ENCODE assay signal across 8 cellular contexts in the genomic region with DNA sequence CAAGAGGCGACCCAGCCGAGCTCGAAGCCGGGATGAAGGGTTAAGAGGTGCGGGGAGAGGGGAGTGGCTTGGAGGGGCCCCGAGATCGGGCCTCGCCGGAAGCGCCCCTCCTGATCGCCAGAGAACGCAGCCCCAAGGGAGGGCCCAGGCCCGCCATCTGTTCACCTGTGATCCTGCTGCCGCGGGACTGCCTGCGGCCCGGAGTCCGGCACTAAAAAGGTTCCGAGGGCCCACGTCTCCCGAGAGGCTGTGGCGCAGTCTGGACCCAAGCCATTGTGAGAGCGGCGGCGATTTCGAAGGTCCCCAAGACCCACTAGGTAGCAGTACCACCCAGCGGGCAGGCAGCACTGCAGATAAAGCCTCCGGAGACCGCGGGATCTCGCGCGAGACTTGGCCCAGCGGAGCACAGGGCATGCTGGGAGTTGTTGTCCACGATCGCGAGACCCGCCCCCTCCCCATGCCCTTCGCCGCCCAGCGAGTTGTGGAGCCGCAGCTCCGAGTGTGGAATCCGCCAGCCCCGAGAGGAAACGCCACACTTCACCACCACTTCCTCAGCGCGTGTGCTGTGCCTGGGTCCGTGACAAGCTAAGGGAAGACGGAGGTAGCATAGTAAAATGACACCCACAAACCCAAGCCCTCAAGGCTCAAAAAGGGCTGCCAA. TPM values are rescaled to one million over a fixed set of nuclear protein-coding genes. Genes with fewer than 3 reads are reported as not detected.
DNase-seq lines count a peak whose midpoint lies in the region; ATAC-seq, FAIRE-seq and TF ChIP-seq lines count a peak whose summit lies in the region.

A gene with protein sequence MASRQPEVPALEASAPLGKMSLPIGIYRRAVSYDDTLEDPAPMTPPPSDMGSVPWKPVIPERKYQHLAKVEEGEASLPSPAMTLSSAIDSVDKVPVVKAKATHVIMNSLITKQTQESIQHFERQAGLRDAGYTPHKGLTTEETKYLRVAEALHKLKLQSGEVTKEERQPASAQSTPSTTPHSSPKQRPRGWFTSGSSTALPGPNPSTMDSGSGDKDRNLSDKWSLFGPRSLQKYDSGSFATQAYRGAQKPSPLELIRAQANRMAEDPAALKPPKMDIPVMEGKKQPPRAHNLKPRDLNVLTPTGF (minus strand): TSS at position 328 of the 661 bp plus-strand sequence. CDS start 2,256 bp downstream, outside the sequence.

- H3K27me3 ChIP-seq in heart left ventricle (no peaks in the 10 kb centered on the region), upper lobe of left lung (peaks cover 0 to 6% (median 0%) of the 10 kb centered on the region in 4 donors)

- peak in 1 of 4 donors; percentile 2 for TF ChIP-seq EP300 in upper lobe of left lung (IDR thresholded peaks at IDR 0.05)

- ATAC-seq in HG02840 (IDR thresholded peaks at IDR 0.05; ENCODE audit: low FRiP score, unreplicated experiment) (peak; percentile 82), heart left ventricle (peak; percentile 96 to 99 (median 97)), upper lobe of left lung (ENCODE audit: low FRiP score in 2 of 2) (peak; percentile 97 to 98)

- H3K36me3 ChIP-seq in heart left ventricle (peaks cover 0 to 29% (median 22%) of the 10 kb centered on the region in 9 donors), upper lobe of left lung (peaks cover 0 to 24% (median 10%) of the 10 kb centered on the region in 4 donors)

- H3K4me3 ChIP-seq in heart left ventricle (peak within 1 kb of the TSS; percentile 57 to 100 (median 87)), upper lobe of left lung (peak within 1 kb of the TSS; percentile 85 to 98 (median 96))

- peak in 6 of 12 donors; percentile 9 to 48 (median 36) for TF ChIP-seq CTCF in heart left ventricle (IDR thresholded peaks at IDR 0.05)
- TF ChIP-seq CTCF in upper lobe of left lung (IDR thresholded peaks at IDR 0.05), result peak in 4 of 6 experiments; percentile 11 to 47 (median 20)

- H3K4me1 ChIP-seq in heart left ventricle (peaks cover 0 to 40% (median 21%) of the 10 kb centered on the region in 12 donors), upper lobe of left lung (peaks cover 21 to 44% (median 28%) of the 10 kb centered on the region in 4 donors)

- no peaks in the 10 kb centered on the region for H3K9me3 ChIP-seq in heart left ventricle
- H3K9me3 ChIP-seq in upper lobe of left lung, result no peaks in the 10 kb centered on the region

- peak; percentile 81 for DNase-seq in GM12891 (ENCODE audit: insufficient read length, low spot score)
- DNase-seq in NCI-H1436 (lab: John Stamatoyannopoulos, UW), result peak; percentile 56
- peak; percentile 93 for DNase-seq in T follicular helper cell (ENCODE audit: low read depth)
- peak; percentile 95 to 98 (median 97) for DNase-seq in heart left ventricle
- peak; percentile 91 to 99 (median 96) for DNase-seq in posterior cingulate gyrus
- DNase-seq in upper lobe of left lung, result peak; percentile 97

- intact Hi-C loops in heart left ventricle (cut with DNase I), result loop anchor here in 6 of 10 donors (1.0 to 10.0 kb wide), 9 partner anchors 27 to 283 kb away; partner anchors contain the start of genes CLTB (in 2 of the 6), HIGD2A (in 2 of the 6), NOP16 (in 2 of the 6) and FAF2 (in 1 of the 6)
- intact Hi-C loops in posterior cingulate gyrus (cut with DNase I), result loop anchor here (1.0 kb wide), 1 partner anchor 28 kb away; no protein-coding TSS in a partner anchor

- H3K27ac ChIP-seq in adipose tissue (ENCODE audit: low read depth, low read length) (no peak within 1 kb of the TSS), heart left ventricle (peak within 1 kb of the TSS; percentile 28 to 91 (median 85)), upper lobe of left lung (peak within 1 kb of the TSS; percentile 62 to 90 (median 85))

- TF ChIP-seq POLR2A in GM12891 (IDR thresholded peaks at IDR 0.05; ENCODE audit: low read depth, low read length), result peak; percentile 98
- TF ChIP-seq POLR2A in heart left ventricle (IDR thresholded peaks at IDR 0.05), result peak; percentile 31 to 95
- peak in 3 of 4 donors; percentile 39 to 97 (median 90) for TF ChIP-seq POLR2A in upper lobe of left lung (IDR thresholded peaks at IDR 0.05)

- 0 to 1% (median 0%) methylated on average over 50 of the region's 50 CpGs for WGBS in adipose tissue, 3 donors
- WGBS in heart left ventricle, 4 donors, result 0 to 1% (median 0%) methylated on average over 36 to 50 of the region's 50 CpGs
- 0 to 2% methylated on average over 13 to 33 of the region's 50 CpGs for WGBS in upper lobe of left lung, 2 donors

- FAIRE-seq in GM12891 (lab: Jason Lieb, UNC), result peak; percentile 91

TF ChIP-seq in GM12891, 5 proteins besides CTCF, POLR2A, EP300 and RAD21:
- TF ChIP-seq POLR2AphosphoS5 (IDR thresholded peaks at IDR 0.05; ENCODE audit: low read depth, low read length), result peak; percentile 96
- no peak for TF ChIP-seq PAX5 (IDR thresholded peaks at IDR 0.05; ENCODE audit: insufficient read depth, low read length, severe bottlenecking)
- peak; percentile 84 for TF ChIP-seq TAF1 (IDR thresholded peaks at IDR 0.05; ENCODE audit: low read depth, low read length)
- peak; percentile 79; the same call in 1 of the 2 replicates for TF ChIP-seq POU2F2 (IDR thresholded peaks at IDR 0.05; ENCODE audit: low read depth, low read length)
- 0 out of 2 replicates have a peak, but pooled peaks have one; percentile 28 for TF ChIP-seq SPI1 (IDR thresholded peaks at IDR 0.05; ENCODE audit: low read depth, low read length)
TF ChIP-seq in GM12891: peak in this region for 4.

RNA-seq across cellular contexts. Expression of the gene that starts here (rescaled TPM):
- polyA plus RNA-seq in GM12891 (2012; ENCODE audit: low read depth, missing spikeins), result 27.2 TPM
- 10 to 100 TPM; 37.5 to 60.7 (median 44.7) TPM for polyA plus RNA-seq in adipose tissue
- total RNA-seq in heart left ventricle, result 100 to 1,000 TPM in 5 of 9 donors, 10 to 100 TPM in 4; 68.4 to 143 (median 104) TPM
- polyA plus RNA-seq in heart left ventricle, result 10 to 100 TPM; 42.8 to 61.8 TPM
- 100 to 1,000 TPM in 2 of 6 donors, 10 to 100 TPM in 4; 53.4 to 109 (median 90.0) TPM for total RNA-seq in upper lobe of left lung
